In genomic region chr5:5340206-5340729, GRCh38 we compare ENCODE assay signal across 8 cellular contexts.
DNase-seq lines count a peak whose midpoint lies in the region; ATAC-seq and TF ChIP-seq lines count a peak whose summit lies in the region.

No MANE protein-coding gene starts in this region.

- no peak overlapping the region for H3K4me3 Mint-ChIP-seq in T-cell

- TF ChIP-seq CTCF in WI38 (IDR thresholded peaks at IDR 0.05; ENCODE audit: low read depth, low read length): peak; percentile 26; the same call in 1 of the 2 replicates
- TF ChIP-seq CTCF in right atrium auricular region (IDR thresholded peaks at IDR 0.05): peak in 1 of 2 donors; percentile 50

- H3K4me3 ChIP-seq in H7 (ENCODE audit: insufficient read depth, low read depth, low read length): no peak overlapping the region
- H3K4me3 ChIP-seq in WI38 (ENCODE audit: low read depth, low read length): no peak overlapping the region
- no peak overlapping the region for H3K4me3 ChIP-seq in right atrium auricular region
- peak overlapping the region; percentile 17 for H3K4me3 ChIP-seq in skeletal muscle satellite cell (ENCODE audit: low read length)

- no peaks in the 10 kb centered on the region for H3K9me3 Mint-ChIP-seq in T-cell

- H3K27ac ChIP-seq in right atrium auricular region: peak overlapping the region; percentile 12 to 35

- H3K9me3 ChIP-seq in right atrium auricular region (no peaks in the 10 kb centered on the region), skeletal muscle satellite cell (replicated peaks; ENCODE audit: low read length) (no peaks in the 10 kb centered on the region)

- POLR2A ChIA-PET in T-cell (lab: Charles Lee): no interaction called here

- H3K36me3 ChIP-seq in H7 (replicated peaks; ENCODE audit: control insufficient read depth, insufficient read depth, low read length): no peaks in the 10 kb centered on the region
- H3K36me3 ChIP-seq in right atrium auricular region: no peaks in the 10 kb centered on the region
- H3K36me3 ChIP-seq in skeletal muscle satellite cell (ENCODE audit: insufficient read depth, low read length): no peaks in the 10 kb centered on the region

- peak overlapping the region; percentile 30 for H3K9ac ChIP-seq in skeletal muscle satellite cell (ENCODE audit: low read depth, low read length)

- H3K36me3 Mint-ChIP-seq in T-cell: no peaks in the 10 kb centered on the region

- ATAC-seq in T-cell (replicated peaks in 1 of 4) (no peak), GM18873 (IDR thresholded peaks at IDR 0.05; ENCODE audit: low FRiP score, unreplicated experiment) (no peak)

- H3K4me1 Mint-ChIP-seq in T-cell: no peaks in the 10 kb centered on the region

- DNase-seq in H7: peak; percentile 67
- DNase-seq in right atrium auricular region (ENCODE audit: low spot score): peak; percentile 71
- no peak for DNase-seq in NCI-H2081 treated with DMSO at 0.1 percent for 48 hours (lab: John Stamatoyannopoulos, UW)
- DNase-seq in T-cell: no peak
- no peak for DNase-seq in activated CD4-positive, alpha-beta T cell treated with anti-CD3 and anti-CD28 coated beads, Interleukin-2, amount 50 U/mL, for 1 hour

- H3K27me3 ChIP-seq in H7 (ENCODE audit: control insufficient read depth, insufficient read depth, low read length) (no peaks in the 10 kb centered on the region), right atrium auricular region (no peaks in the 10 kb centered on the region), skeletal muscle satellite cell (ENCODE audit: control insufficient read depth, insufficient read depth, low read length) (no peaks in the 10 kb centered on the region)

- H3K4me1 ChIP-seq in right atrium auricular region (peaks cover 0 to 11% of the 10 kb centered on the region in 2 donors), skeletal muscle satellite cell (ENCODE audit: control insufficient read depth, insufficient read depth, low read length) (peaks cover 50% of the 10 kb centered on the region)

- CTCF ChIA-PET in T-cell (lab: Charles Lee): no interaction called here

- H3K27ac Mint-ChIP-seq in T-cell: no peak overlapping the region

- peaks cover 7 to 10% of the 10 kb centered on the region in 2 donors for H3K27me3 Mint-ChIP-seq in T-cell

- peak overlapping the region; percentile 67 for H3K4me2 ChIP-seq in skeletal muscle satellite cell (ENCODE audit: low read length)

Comparison
In these comparisons a context has a peak if more than half of its experiments do, and no peak if none do; other contexts are left out.
1. DNase-seq: peak in H7 (single experiment) and right atrium auricular region (single experiment); none in NCI-H2081 treated with DMSO at 0.1 percent for 48 hours (single experiment), T-cell (0 of 34) and activated CD4-positive, alpha-beta T cell treated with anti-CD3 and anti-CD28 coated beads, Interleukin-2, amount 50 U/mL, for 1 hour (single experiment).